In the genomic region with DNA sequence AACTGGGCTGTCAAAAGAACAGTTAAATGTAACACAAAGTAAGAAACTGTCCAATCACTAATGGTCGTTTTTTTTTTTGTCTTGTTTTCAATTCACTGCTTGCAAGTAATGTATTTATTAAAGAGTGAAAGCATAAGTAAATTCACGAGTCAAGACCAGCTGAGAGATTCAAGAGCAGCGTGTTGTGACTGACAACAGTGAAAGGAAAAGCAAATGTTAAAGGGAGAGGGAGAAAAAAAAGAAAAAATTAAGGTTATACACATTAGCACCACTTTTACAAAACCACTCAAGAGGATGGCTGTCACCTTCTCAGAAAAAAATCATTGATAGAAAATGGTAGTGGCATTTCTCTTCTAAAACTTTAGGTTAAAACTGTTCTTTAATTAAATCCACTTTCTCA, we compare ENCODE assay signal across 1 cellular context.
TF ChIP-seq lines count a peak whose summit lies in the region.

No MANE protein-coding gene starts in this region.

TF ChIP-seq in neural cell, 6 proteins besides CTCF, POLR2A, EP300 and RAD21:
- TF ChIP-seq MXI1 (conservative IDR thresholded peaks at IDR 0.05; ENCODE audit: poor library complexity, severe bottlenecking) (no peak), SMC3 (conservative IDR thresholded peaks at IDR 0.05; ENCODE audit: poor library complexity) (no peak), POLR2AphosphoS5 (IDR thresholded peaks at IDR 0.05) (no peak), TAF1 (IDR thresholded peaks at IDR 0.05; ENCODE audit: low read depth) (no peak), EZH2 (IDR thresholded peaks at IDR 0.05; ENCODE audit: borderline replicate concordance, insufficient read depth, low read length, poor library complexity, severe bottlenecking) (no peak)
- TF ChIP-seq, protein P1, sequence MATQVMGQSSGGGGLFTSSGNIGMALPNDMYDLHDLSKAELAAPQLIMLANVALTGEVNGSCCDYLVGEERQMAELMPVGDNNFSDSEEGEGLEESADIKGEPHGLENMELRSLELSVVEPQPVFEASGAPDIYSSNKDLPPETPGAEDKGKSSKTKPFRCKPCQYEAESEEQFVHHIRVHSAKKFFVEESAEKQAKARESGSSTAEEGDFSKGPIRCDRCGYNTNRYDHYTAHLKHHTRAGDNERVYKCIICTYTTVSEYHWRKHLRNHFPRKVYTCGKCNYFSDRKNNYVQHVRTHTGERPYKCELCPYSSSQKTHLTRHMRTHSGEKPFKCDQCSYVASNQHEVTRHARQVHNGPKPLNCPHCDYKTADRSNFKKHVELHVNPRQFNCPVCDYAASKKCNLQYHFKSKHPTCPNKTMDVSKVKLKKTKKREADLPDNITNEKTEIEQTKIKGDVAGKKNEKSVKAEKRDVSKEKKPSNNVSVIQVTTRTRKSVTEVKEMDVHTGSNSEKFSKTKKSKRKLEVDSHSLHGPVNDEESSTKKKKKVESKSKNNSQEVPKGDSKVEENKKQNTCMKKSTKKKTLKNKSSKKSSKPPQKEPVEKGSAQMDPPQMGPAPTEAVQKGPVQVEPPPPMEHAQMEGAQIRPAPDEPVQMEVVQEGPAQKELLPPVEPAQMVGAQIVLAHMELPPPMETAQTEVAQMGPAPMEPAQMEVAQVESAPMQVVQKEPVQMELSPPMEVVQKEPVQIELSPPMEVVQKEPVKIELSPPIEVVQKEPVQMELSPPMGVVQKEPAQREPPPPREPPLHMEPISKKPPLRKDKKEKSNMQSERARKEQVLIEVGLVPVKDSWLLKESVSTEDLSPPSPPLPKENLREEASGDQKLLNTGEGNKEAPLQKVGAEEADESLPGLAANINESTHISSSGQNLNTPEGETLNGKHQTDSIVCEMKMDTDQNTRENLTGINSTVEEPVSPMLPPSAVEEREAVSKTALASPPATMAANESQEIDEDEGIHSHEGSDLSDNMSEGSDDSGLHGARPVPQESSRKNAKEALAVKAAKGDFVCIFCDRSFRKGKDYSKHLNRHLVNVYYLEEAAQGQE (IDR thresholded peaks at IDR 0.05; ENCODE audit: borderline replicate concordance), result no peak
